Comparison of ENCODE assay signal across 8 cellular contexts in the genomic region with DNA sequence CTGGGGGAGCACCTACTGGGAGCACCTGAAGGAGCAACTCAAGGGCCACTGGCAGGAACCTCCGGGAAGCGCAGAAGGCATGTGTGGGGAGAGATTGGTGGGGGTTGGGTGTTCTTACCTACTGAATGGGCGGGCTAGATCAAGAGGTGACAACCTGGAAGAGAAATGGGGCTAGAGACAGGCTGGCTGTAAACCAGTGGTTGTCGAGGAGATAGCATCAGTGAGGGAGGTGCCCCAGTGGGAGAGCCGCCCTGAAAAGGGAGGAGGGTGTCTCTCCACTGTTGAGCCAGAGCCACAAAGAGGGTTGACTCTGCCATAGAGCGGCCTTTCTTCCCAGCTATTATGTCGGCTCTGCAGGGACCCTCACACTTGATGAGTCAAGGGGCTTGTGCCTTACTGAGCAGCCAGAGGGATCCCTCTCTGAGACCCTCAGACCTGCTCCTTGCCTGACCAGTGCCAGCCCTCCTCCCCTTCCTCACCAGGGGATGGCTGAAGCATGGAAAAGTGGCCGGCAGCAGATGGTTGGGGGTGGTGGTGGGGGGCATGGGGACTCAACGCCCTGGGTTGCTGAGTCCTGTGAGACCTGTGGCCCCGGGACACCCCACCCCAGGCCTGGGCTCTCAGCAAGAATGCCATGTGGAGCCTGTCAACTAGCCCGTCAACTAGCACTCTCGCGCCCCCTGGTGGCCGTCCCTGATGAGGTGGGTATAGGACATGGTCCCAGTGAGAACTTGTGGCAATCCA.
A peak's percentile ranks its signal among the peaks of the same experiment; 100 is the strongest.
DNase-seq lines count a peak whose midpoint lies in the region; ATAC-seq lines count a peak whose summit lies in the region.

No MANE protein-coding gene starts in this region.

- H3K9me3 Mint-ChIP-seq in memory B cell = no peaks in the 10 kb centered on the region

- H3K27ac Mint-ChIP-seq in memory B cell = peak overlapping the region; percentile 21

- no peaks in the 10 kb centered on the region for H3K36me3 Mint-ChIP-seq in memory B cell

- H3K27me3 Mint-ChIP-seq in memory B cell = peaks cover 3% of the 10 kb centered on the region

- no peak overlapping the region for H3K4me3 Mint-ChIP-seq in memory B cell

- ATAC-seq in GM19023 (IDR thresholded peaks at IDR 0.05; ENCODE audit: unreplicated experiment) = peak; percentile 91
- peak; percentile 50 for ATAC-seq in HG03521 (IDR thresholded peaks at IDR 0.05; ENCODE audit: unreplicated experiment)
- ATAC-seq in memory B cell (ENCODE audit: low read depth) = peak; percentile 98

- peaks cover 2% of the 10 kb centered on the region for H3K4me1 Mint-ChIP-seq in memory B cell

- DNase-seq in AG08396 (ENCODE audit: low spot score) (peak; percentile 83), NK-92 (lab: John Stamatoyannopoulos, UW; ENCODE audit: unreplicated experiment) (peak; percentile 28), memory B cell (ENCODE audit: low spot score in 2 of 2) (peak; percentile 90 to 98)
- peak; percentile 92 to 95 for DNase-seq in activated CD8-positive, alpha-beta memory T cell treated with anti-CD3 and anti-CD28 coated beads for 1 hour (ENCODE audit: extremely low read depth in 1 of 2, low read depth in 1 of 2)
- peak; percentile 93 for DNase-seq in effector CD8-positive, alpha-beta T cell (lab: John Stamatoyannopoulos, UW)
- DNase-seq in stimulated activated CD8-positive, alpha-beta memory T cell treated with anti-CD3 and anti-CD28 coated beads, Interleukin-15, amount 100 ng/mL, for 24 hours (ENCODE audit: low read depth) = peak; percentile 98

Comparison
In these comparisons a context has a peak if more than half of its experiments do, and no peak if none do; other contexts are left out.
1. Peak in every context shown above with its lines: DNase-seq and ATAC-seq.
2. DNase-seq: peak in every context shown above with its lines; median percentile 98 in stimulated activated CD8-positive, alpha-beta memory T cell treated with anti-CD3 and anti-CD28 coated beads, Interleukin-15, amount 100 ng/mL, for 24 hours; 94 in memory B cell; 94 in activated CD8-positive, alpha-beta memory T cell treated with anti-CD3 and anti-CD28 coated beads for 1 hour; 93 in effector CD8-positive, alpha-beta T cell; 83 in AG08396; 28 in NK-92.